8 cellular contexts compared by ENCODE assay signal in genomic region chr17:9644910-9645751, GRCh38. TPM values are rescaled to one million over a fixed set of nuclear protein-coding genes. Genes with fewer than 3 reads are reported as not detected.
DNase-seq lines count a peak whose midpoint lies in the region; ATAC-seq and TF ChIP-seq lines count a peak whose summit lies in the region.

A gene with protein sequence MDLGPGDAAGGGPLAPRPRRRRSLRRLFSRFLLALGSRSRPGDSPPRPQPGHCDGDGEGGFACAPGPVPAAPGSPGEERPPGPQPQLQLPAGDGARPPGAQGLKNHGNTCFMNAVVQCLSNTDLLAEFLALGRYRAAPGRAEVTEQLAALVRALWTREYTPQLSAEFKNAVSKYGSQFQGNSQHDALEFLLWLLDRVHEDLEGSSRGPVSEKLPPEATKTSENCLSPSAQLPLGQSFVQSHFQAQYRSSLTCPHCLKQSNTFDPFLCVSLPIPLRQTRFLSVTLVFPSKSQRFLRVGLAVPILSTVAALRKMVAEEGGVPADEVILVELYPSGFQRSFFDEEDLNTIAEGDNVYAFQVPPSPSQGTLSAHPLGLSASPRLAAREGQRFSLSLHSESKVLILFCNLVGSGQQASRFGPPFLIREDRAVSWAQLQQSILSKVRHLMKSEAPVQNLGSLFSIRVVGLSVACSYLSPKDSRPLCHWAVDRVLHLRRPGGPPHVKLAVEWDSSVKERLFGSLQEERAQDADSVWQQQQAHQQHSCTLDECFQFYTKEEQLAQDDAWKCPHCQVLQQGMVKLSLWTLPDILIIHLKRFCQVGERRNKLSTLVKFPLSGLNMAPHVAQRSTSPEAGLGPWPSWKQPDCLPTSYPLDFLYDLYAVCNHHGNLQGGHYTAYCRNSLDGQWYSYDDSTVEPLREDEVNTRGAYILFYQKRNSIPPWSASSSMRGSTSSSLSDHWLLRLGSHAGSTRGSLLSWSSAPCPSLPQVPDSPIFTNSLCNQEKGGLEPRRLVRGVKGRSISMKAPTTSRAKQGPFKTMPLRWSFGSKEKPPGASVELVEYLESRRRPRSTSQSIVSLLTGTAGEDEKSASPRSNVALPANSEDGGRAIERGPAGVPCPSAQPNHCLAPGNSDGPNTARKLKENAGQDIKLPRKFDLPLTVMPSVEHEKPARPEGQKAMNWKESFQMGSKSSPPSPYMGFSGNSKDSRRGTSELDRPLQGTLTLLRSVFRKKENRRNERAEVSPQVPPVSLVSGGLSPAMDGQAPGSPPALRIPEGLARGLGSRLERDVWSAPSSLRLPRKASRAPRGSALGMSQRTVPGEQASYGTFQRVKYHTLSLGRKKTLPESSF (plus strand): TSS chr17:9645517. CDS start chr17:9645633, 116 bp downstream.

- 0 out of 2 replicates have a peak, but pooled peaks have one; percentile 5 for TF ChIP-seq CTCF in Loucy (conservative IDR thresholded peaks at IDR 0.05; ENCODE audit: low read length)
- TF ChIP-seq CTCF in fibroblast of villous mesenchyme (IDR thresholded peaks at IDR 0.05; ENCODE audit: insufficient read depth, low read depth, low read length) = no peak
- TF ChIP-seq CTCF in omental fat pad (IDR thresholded peaks at IDR 0.05) = no peak

- no peaks in the 10 kb centered on the region for H3K27me3 ChIP-seq in Loucy (ENCODE audit: insufficient read depth, low read length, poor library complexity, severe bottlenecking)

- H3K79me2 ChIP-seq in Loucy (ENCODE audit: insufficient read depth, low read length) = peaks cover 18% of the 10 kb centered on the region

- H4K20me1 ChIP-seq in Loucy (ENCODE audit: insufficient read depth, low read length, poor library complexity, severe bottlenecking) = peaks cover 7% of the 10 kb centered on the region

- peak; percentile 11 to 54 for DNase-seq in NCI-H187 (lab: John Stamatoyannopoulos, UW)
- no peak for DNase-seq in NCI-H187 treated with DMSO at 0.1 percent for 48 hours (lab: John Stamatoyannopoulos, UW)
- peak; percentile 70 for DNase-seq in activated CD8-positive, alpha-beta memory T cell treated with anti-CD3 and anti-CD28 coated beads for 24 hours
- DNase-seq in fibroblast of villous mesenchyme (ENCODE audit: low read depth) = peak; percentile 25
- DNase-seq in omental fat pad (ENCODE audit: low spot score) = no peak

- no peaks in the 10 kb centered on the region for H3F3A ChIP-seq in Loucy (ENCODE audit: low read depth)

- peak within 1 kb of the TSS; percentile 75 for H3K9ac ChIP-seq in Loucy (ENCODE audit: low read depth, low read length, poor library complexity, severe bottlenecking)

- peak within 1 kb of the TSS; percentile 82 for H3K4me2 ChIP-seq in Loucy (ENCODE audit: low read depth, low read length, poor library complexity, severe bottlenecking)

- H3K36me3 ChIP-seq in Loucy (ENCODE audit: insufficient read depth, low read length) = no peaks in the 10 kb centered on the region

- no peaks in the 10 kb centered on the region for H3K9me2 ChIP-seq in Loucy (replicated peaks; ENCODE audit: low read depth, low read length)

- peak within 1 kb of the TSS; percentile 86 for H2AFZ ChIP-seq in Loucy (ENCODE audit: low read length)

- H3K4me1 ChIP-seq in Loucy (ENCODE audit: insufficient read depth, low read length, poor library complexity, severe bottlenecking) = peaks cover 23% of the 10 kb centered on the region

- H3K9me3 ChIP-seq in Loucy (ENCODE audit: insufficient read depth, low read depth, low read length) = no peaks in the 10 kb centered on the region

- peak; percentile 74 for ATAC-seq in omental fat pad (ENCODE audit: low FRiP score)
- ATAC-seq in GM19023 (IDR thresholded peaks at IDR 0.05; ENCODE audit: unreplicated experiment) = no peak
- no peak for ATAC-seq in GM18858 (IDR thresholded peaks at IDR 0.05; ENCODE audit: unreplicated experiment)

- H3K4me3 ChIP-seq in Loucy (ENCODE audit: low read length, poor library complexity, severe bottlenecking) (peak within 1 kb of the TSS; percentile 86), fibroblast of villous mesenchyme (ENCODE audit: low read depth, low read length) (peak within 1 kb of the TSS; percentile 60)

RNA-seq across cellular contexts. Expression of the gene that starts here (rescaled TPM):
- total RNA-seq in fibroblast of villous mesenchyme = not detected in 2 replicates
- 1 to 10 TPM in 1 of 4 donors, under 1 TPM in 2, not detected in 1; 0.72 to 1.3 (median 0.88) TPM for total RNA-seq in omental fat pad

Comparison
In these comparisons a context has a peak if more than half of its experiments do, and no peak if none do; other contexts are left out.
1. DNase-seq: peak in NCI-H187 (2 of 2) and activated CD8-positive, alpha-beta memory T cell treated with anti-CD3 and anti-CD28 coated beads for 24 hours (single experiment); none in NCI-H187 treated with DMSO at 0.1 percent for 48 hours (single experiment) and omental fat pad (single experiment).
2. Peak in DNase-seq and H3K4me3 ChIP-seq in fibroblast of villous mesenchyme; RNA of the gene not detected or under 1 TPM.